In genomic region chr19:18473706-18474087, GRCh38 we compare ENCODE assay signal across 25 cellular contexts. TPM values are rescaled to one million over a fixed set of nuclear protein-coding genes. Genes with fewer than 3 reads are reported as not detected.
A peak's percentile ranks its signal among the peaks of the same experiment; 100 is the strongest.
DNase-seq lines count a peak whose midpoint lies in the region; ATAC-seq and TF ChIP-seq lines count a peak whose summit lies in the region.
"Had no signal": no experiment of that assay in that cellular context is flagged by ENCODE, and none has a peak within 500 bp of the region (broad histone marks: within the 10 kb centered on the region; RNA-seq: fewer than 3 reads in every experiment).

No MANE protein-coding gene starts in this region.

- H3K79me2 ChIP-seq in osteoblast (ENCODE audit: insufficient read depth, low read length) (peaks cover 92% of the 10 kb centered on the region), MM.1S (ENCODE audit: low read length) (peaks cover 98% of the 10 kb centered on the region)

- no peak for TF ChIP-seq CTCF in CD4-positive, alpha-beta T cell (IDR thresholded peaks at IDR 0.05)
- TF ChIP-seq CTCF in RWPE1 (conservative IDR thresholded peaks at IDR 0.05; ENCODE audit: low read depth) (no peak), osteoblast (IDR thresholded peaks at IDR 0.05; ENCODE audit: extremely low read depth, low read depth, low read length) (no peak), MM.1S (IDR thresholded peaks at IDR 0.05; ENCODE audit: low read length) (no peak)

- peaks cover 16% of the 10 kb centered on the region for H3K36me3 ChIP-seq in effector memory CD4-positive, alpha-beta T cell (ENCODE audit: control insufficient read depth, insufficient read depth, low read length)
- H3K36me3 ChIP-seq in osteoblast (ENCODE audit: insufficient read depth, low read length), result peaks cover 10% of the 10 kb centered on the region
- no peaks in the 10 kb centered on the region for H3K36me3 ChIP-seq in MM.1S (replicated peaks; ENCODE audit: insufficient read depth, low read length)
- H3K36me3 ChIP-seq: breast epithelium had no signal

- peaks cover 65% of the 10 kb centered on the region for H4K20me1 ChIP-seq in osteoblast (ENCODE audit: insufficient read depth, low read length)
- H4K20me1 ChIP-seq in MM.1S (ENCODE audit: insufficient read depth, low read length), result peaks cover 62% of the 10 kb centered on the region

- H3K4me1 ChIP-seq in effector memory CD4-positive, alpha-beta T cell (ENCODE audit: control insufficient read depth, insufficient read depth, low read length, poor library complexity, severe bottlenecking), result peaks cover 43% of the 10 kb centered on the region
- H3K4me1 ChIP-seq in osteoblast (ENCODE audit: insufficient read depth, low read length) (peaks cover 5% of the 10 kb centered on the region), MM.1S (ENCODE audit: low read length) (no peaks in the 10 kb centered on the region)

- peaks cover 22% of the 10 kb centered on the region for H3K36me3 Mint-ChIP-seq in CD4-positive, alpha-beta T cell (ENCODE audit: low read depth)
- H3K36me3 Mint-ChIP-seq: activated naive CD4-positive, alpha-beta T cell treated with anti-CD3 and anti-CD28 coated beads, Interleukin-2, amount 50 U/mL, for 72 hours; T-cell had no signal

- intact Hi-C loops in CD4-positive, alpha-beta T cell (cut with DNase I, micrococcal nuclease), result loop anchor here (5.0 kb wide), 3 partner anchors 34 to 99 kb away; partner anchors contain the start of gene UBA52 (in 1 of the 2)

- no peaks in the 10 kb centered on the region for H3K9me3 ChIP-seq in CD4-positive, alpha-beta T cell (ENCODE audit: control insufficient read depth, low read length)
- no peaks in the 10 kb centered on the region for H3K9me3 ChIP-seq in effector memory CD4-positive, alpha-beta T cell (ENCODE audit: control insufficient read depth, low read length)
- no peaks in the 10 kb centered on the region for H3K9me3 ChIP-seq in osteoblast (ENCODE audit: low read depth, low read length)
- no peaks in the 10 kb centered on the region for H3K9me3 ChIP-seq in MM.1S (replicated peaks; ENCODE audit: insufficient read depth, low read length)
- H3K9me3 ChIP-seq: breast epithelium, left lung, mucosa of descending colon, tibial artery had no signal

- H3K27me3 ChIP-seq in CD4-positive, alpha-beta T cell (ENCODE audit: control insufficient read depth, insufficient read depth, low read length), result no peaks in the 10 kb centered on the region
- no peaks in the 10 kb centered on the region for H3K27me3 ChIP-seq in effector memory CD4-positive, alpha-beta T cell (replicated peaks; ENCODE audit: control insufficient read depth, insufficient read depth, low read length, poor library complexity, severe bottlenecking)
- H3K27me3 ChIP-seq in osteoblast (ENCODE audit: insufficient read depth, low read length) (no peaks in the 10 kb centered on the region), MM.1S (replicated peaks; ENCODE audit: insufficient read depth, low read length) (no peaks in the 10 kb centered on the region)
- H3K27me3 ChIP-seq: breast epithelium, left lung, tibial artery had no signal

- peaks cover 37% of the 10 kb centered on the region for H3K4me1 Mint-ChIP-seq in CD4-positive, alpha-beta T cell (ENCODE audit: low read depth)

- CTCF ChIA-PET in CD4-positive, alpha-beta T cell (lab: Charles Lee), result interaction anchor here (1.9 kb wide), 1 partner anchor 46 kb away, joined by 5 read pairs; no protein-coding TSS in a partner anchor
- CTCF ChIA-PET in RWPE1 (lab: Yijun Ruan, JAX), result interaction anchor here (0.5 kb wide), 1 partner anchor 23 kb away, joined by 3 read pairs; no protein-coding TSS in a partner anchor

- POLR2A ChIA-PET in CD4-positive, alpha-beta T cell (lab: Charles Lee), result no interaction called here
- POLR2A ChIA-PET in RWPE1 (lab: Yijun Ruan, JAX; ENCODE audit: low non-redundant PET), result no interaction called here

- no peak for DNase-seq in CD4-positive, alpha-beta T cell
- DNase-seq in RWPE1 (ENCODE audit: low spot score), result no peak
- DNase-seq in effector memory CD4-positive, alpha-beta T cell, result no peak
- DNase-seq in osteoblast (ENCODE audit: insufficient read length, low spot score, missing footprints), result peak; percentile 41
- no peak for DNase-seq in NCI-H82 (lab: John Stamatoyannopoulos, UW)
- DNase-seq in NCI-H510A treated with DMSO at 0.1 percent for 48 hours (lab: John Stamatoyannopoulos, UW), result no peak
- DNase-seq in MM.1S, result no peak
- DNase-seq in CD1c-positive myeloid dendritic cell (ENCODE audit: extremely low spot score), result no peak
- DNase-seq: activated CD4-positive, alpha-beta T cell treated with anti-CD3 and anti-CD28 coated beads, Interleukin-2, amount 50 U/mL, for 4 hours; activated T-cell treated with anti-CD3 and anti-CD28 coated beads, Interleukin-2, amount 50 U/mL, for 72 hours; dermis blood vessel endothelial cell; EL; GOT3; Kasumi-1; mucosa of descending colon; NCI-H1105 treated with DMSO at 0.1 percent for 48 hours; NCI-H2107; NCI-H526 treated with DMSO at 0.1 percent for 48 hours; SIG-M5; T-cell; tibial artery had no signal

- no peaks in the 10 kb centered on the region for H3K27me3 Mint-ChIP-seq in CD4-positive, alpha-beta T cell
- H3K27me3 Mint-ChIP-seq: T-cell had no signal

- H3K27ac ChIP-seq in CD4-positive, alpha-beta T cell (ENCODE audit: low read depth, low read length), result no peak overlapping the region
- H3K27ac ChIP-seq in RWPE1, result peak overlapping the region; percentile 85
- peak overlapping the region; percentile 65 for H3K27ac ChIP-seq in effector memory CD4-positive, alpha-beta T cell (ENCODE audit: insufficient read depth, low read length, poor library complexity, severe bottlenecking)
- H3K27ac ChIP-seq in osteoblast (ENCODE audit: low read depth, low read length), result no peak overlapping the region
- no peak overlapping the region for H3K27ac ChIP-seq in MM.1S (ENCODE audit: low read length)
- H3K27ac ChIP-seq: epithelial cell of prostate, tibial artery had no signal

- no peaks in the 10 kb centered on the region for H3F3A ChIP-seq in MM.1S (ENCODE audit: insufficient read depth, low read length)

- no peaks in the 10 kb centered on the region for H3K9me3 Mint-ChIP-seq in CD4-positive, alpha-beta T cell
- H3K9me3 Mint-ChIP-seq: activated naive CD4-positive, alpha-beta T cell treated with anti-CD3 and anti-CD28 coated beads, Interleukin-2, amount 50 U/mL, for 72 hours; activated T-cell treated with anti-CD3 and anti-CD28 coated beads, Interleukin-2, amount 50 U/mL, for 72 hours; T-cell had no signal

- H2AFZ ChIP-seq in osteoblast (ENCODE audit: low read length) (no peak overlapping the region), MM.1S (ENCODE audit: low read length) (no peak overlapping the region)

- no peak overlapping the region for H3K4me2 ChIP-seq in osteoblast (ENCODE audit: insufficient read depth, low read length)
- H3K4me2 ChIP-seq in MM.1S (ENCODE audit: low read depth, low read length), result no peak overlapping the region

- no peak overlapping the region for H3K4me3 ChIP-seq in effector memory CD4-positive, alpha-beta T cell (ENCODE audit: insufficient read depth, low read depth, low read length, poor library complexity, severe bottlenecking)
- H3K4me3 ChIP-seq in osteoblast (ENCODE audit: insufficient read depth, low read length), result no peak overlapping the region
- H3K4me3 ChIP-seq in MM.1S (ENCODE audit: low read length), result no peak overlapping the region
- H3K4me3 ChIP-seq: breast epithelium, left lung, mucosa of descending colon, tibial artery had no signal

- H3K9me2 ChIP-seq in MM.1S (replicated peaks; ENCODE audit: insufficient read depth, low read length), result no peaks in the 10 kb centered on the region

- H3K27ac Mint-ChIP-seq in CD4-positive, alpha-beta T cell, result peak overlapping the region; percentile 39
- H3K27ac Mint-ChIP-seq: activated T-cell treated with anti-CD3 and anti-CD28 coated beads, Interleukin-2, amount 50 U/mL, for 72 hours had no signal

- no peak for ATAC-seq in CD4-positive, alpha-beta T cell (ENCODE audit: poor library complexity)
- ATAC-seq: activated naive CD4-positive, alpha-beta T cell treated with anti-CD3 and anti-CD28 coated beads, Interleukin-2, amount 50 U/mL, for 72 hours; activated T-cell treated with anti-CD3 and anti-CD28 coated beads, Interleukin-2, amount 50 U/mL, for 72 hours; left lung; mucosa of descending colon; T-cell had no signal

- no peak overlapping the region for H3K4me3 Mint-ChIP-seq in CD4-positive, alpha-beta T cell
- H3K4me3 Mint-ChIP-seq: activated T-cell treated with anti-CD3 and anti-CD28 coated beads, Interleukin-2, amount 50 U/mL, for 72 hours had no signal

- H3K9ac ChIP-seq in MM.1S (ENCODE audit: low read length), result no peak overlapping the region

RNA-seq across cellular contexts. Expression of gene ISYNA1, which starts 35.8 kb away (rescaled TPM):
- 10 to 100 TPM; 34.1 to 41.3 TPM for total RNA-seq in CD4-positive, alpha-beta T cell
- 7.7 and 8.0 TPM in 2 replicates for total RNA-seq in osteoblast

RNA-seq across cellular contexts. Expression of gene ELL, which starts 48.2 kb away (rescaled TPM):
- 10 to 100 TPM; 46.2 to 46.8 TPM for total RNA-seq in CD4-positive, alpha-beta T cell
- total RNA-seq in osteoblast, result 17.1 and 18.5 TPM in 2 replicates

RNA-seq across cellular contexts. Expression of gene SSBP4, which starts 54.5 kb away (rescaled TPM):
- total RNA-seq in CD4-positive, alpha-beta T cell, result 10 to 100 TPM; 44.0 to 50.9 TPM
- total RNA-seq in osteoblast, result 77.8 and 90.8 TPM in 2 replicates

Comparison
In these comparisons a context has a peak if more than half of its experiments do, and no peak if none do; other contexts are left out.
1. H3K27ac ChIP-seq: peak in RWPE1 (single experiment) and effector memory CD4-positive, alpha-beta T cell (single experiment); none in CD4-positive, alpha-beta T cell (single experiment), osteoblast (single experiment) and MM.1S (single experiment).